8 cellular contexts compared by ENCODE assay signal in the genomic region with DNA sequence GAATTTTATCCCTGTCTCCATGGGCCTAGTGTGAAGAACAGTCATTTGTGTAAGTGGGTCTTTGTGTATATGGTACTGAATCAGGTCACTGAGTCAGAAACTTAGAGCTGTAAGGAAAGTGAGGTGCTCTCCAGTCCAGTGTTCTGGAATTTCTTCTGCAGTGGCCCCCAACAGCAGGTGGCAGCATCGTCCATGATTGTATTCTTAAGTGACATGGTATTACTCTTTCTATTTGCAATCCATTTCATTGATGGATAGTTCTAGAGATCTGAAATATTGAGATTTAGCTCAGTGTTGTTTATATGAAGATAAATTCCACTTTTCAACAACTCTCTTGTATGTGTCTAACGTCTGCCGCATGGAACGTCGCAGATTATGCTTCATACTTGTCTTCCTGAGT. TPM values are rescaled to one million over a fixed set of nuclear protein-coding genes. Genes with fewer than 3 reads are reported as not detected.
DNase-seq lines count a peak whose midpoint lies in the region; ATAC-seq and TF ChIP-seq lines count a peak whose summit lies in the region.
"Not testable (repeated sequence)": the region's sequence is repeated elsewhere in the genome, so short reads cannot be mapped to it uniquely, and the experiment has no call there.

No MANE protein-coding gene starts in this region.

- TF ChIP-seq POLR2A in body of pancreas (IDR thresholded peaks at IDR 0.05); stomach (IDR thresholded peaks at IDR 0.05): not testable (repeated sequence)

- TF ChIP-seq CTCF in HFF-Myc (IDR thresholded peaks at IDR 0.05; ENCODE audit: low read depth, low read length, missing control alignments), result peak; percentile 40
- TF ChIP-seq CTCF in PC-3 (conservative IDR thresholded peaks at IDR 0.05; ENCODE audit: low read depth, low read length), result peak; percentile 31; the same call in 1 of the 2 replicates
- TF ChIP-seq CTCF in body of pancreas (IDR thresholded peaks at IDR 0.05), result peak in 6 of 7 experiments; percentile 25 to 40 (median 30)
- peak; percentile 35 for TF ChIP-seq CTCF in fibroblast of villous mesenchyme (IDR thresholded peaks at IDR 0.05; ENCODE audit: insufficient read depth, low read depth, low read length)
- peak in 2 of 7 experiments; percentile 11 to 15 for TF ChIP-seq CTCF in stomach (IDR thresholded peaks at IDR 0.05)

- ATAC-seq in PC-3, body of pancreas: not testable (repeated sequence)

- DNase-seq in COLO668 (lab: John Stamatoyannopoulos, UW; ENCODE audit: unreplicated experiment) (peak; percentile 9), PC-3 (peak; percentile 19), body of pancreas (peak; percentile 29 to 73 (median 47)), fibroblast of villous mesenchyme (ENCODE audit: low read depth) (peak; percentile 48), mucosa of gallbladder (ENCODE audit: low spot score) (peak; percentile 31), stomach (peak; percentile 36)
- not testable (repeated sequence) for DNase-seq in HFF-Myc (ENCODE audit: extremely low read depth, low read depth)
- DNase-seq in activated CD4-positive, alpha-beta T cell treated with anti-CD3 and anti-CD28 coated beads, Interleukin-2, amount 50 U/mL, for 1 hour, result peak; percentile 12

- not testable (repeated sequence) for H3K9me3 ChIP-seq in PC-3 (ENCODE audit: low read length); body of pancreas; stomach

- H3F3A ChIP-seq in PC-3 (ENCODE audit: low read length, unreplicated experiment), result not testable (repeated sequence)

- 45 to 47% methylated on average over 5 of the region's 5 CpGs for WGBS in body of pancreas, 2 donors
- 45 to 57% (median 51%) methylated on average over 5 of the region's 5 CpGs for WGBS in stomach, 5 donors

- TF ChIP-seq EP300 in stomach (IDR thresholded peaks at IDR 0.05), result not testable (repeated sequence)

- not testable (repeated sequence) for H3K9me2 ChIP-seq in PC-3 (replicated peaks; ENCODE audit: low read length)

- H3K79me2 ChIP-seq in PC-3 (ENCODE audit: low read length), result not testable (repeated sequence)

- not testable (repeated sequence) for H3K4me1 ChIP-seq in PC-3 (ENCODE audit: insufficient read depth, low read length); body of pancreas; stomach

- not testable (repeated sequence) for H3K36me3 ChIP-seq in PC-3 (ENCODE audit: low read depth, low read length); body of pancreas (replicated peaks in 1 of 2; ENCODE audit: insufficient read depth in 1 of 2, low read depth in 2 of 2); stomach

- not testable (repeated sequence) for H3K27me3 ChIP-seq in PC-3 (ENCODE audit: low read length); body of pancreas; stomach

- POLR2A ChIA-PET in PC-3 (lab: Charles Lee; ENCODE audit: unreplicated experiment), result not testable (repeated sequence)

- H2AFZ ChIP-seq in PC-3 (ENCODE audit: low read length), result not testable (repeated sequence)

- BruUV-seq in PC-3 (replicated peaks; lab: Mats Ljungman, UMichigan), result not testable (repeated sequence)

- H4K20me1 ChIP-seq in PC-3 (ENCODE audit: low read length), result not testable (repeated sequence)

- not testable (repeated sequence) for H3K4me2 ChIP-seq in PC-3 (ENCODE audit: low read length)

- H3K27ac ChIP-seq in PC-3 (ENCODE audit: low read length); body of pancreas; stomach: not testable (repeated sequence)

- CTCF ChIA-PET in PC-3 (lab: Charles Lee), result not testable (repeated sequence)

- not testable (repeated sequence) for H3K9ac ChIP-seq in PC-3 (ENCODE audit: low read length)

- intact Hi-C loops in PC-3 (cut with micrococcal nuclease); body of pancreas (cut with DNase I); stomach (cut with DNase I; ENCODE audit: low total_unique reads): not testable (repeated sequence)

- not testable (repeated sequence) for H3K4me3 ChIP-seq in HFF-Myc (replicated peaks; ENCODE audit: low read depth, low read length); PC-3 (ENCODE audit: low read length); body of pancreas; fibroblast of villous mesenchyme (ENCODE audit: low read depth, low read length); stomach

RNA-seq across cellular contexts. Expression of gene METTL14, which starts 20.5 kb away (rescaled TPM):
- total RNA-seq in PC-3 (2014; rRNA removed), result 9.5 and 15.4 TPM in 2 replicates
- total RNA-seq in body of pancreas, result 10 to 100 TPM in 1 of 2 donors, 1 to 10 TPM in 1; 8.0 to 14.2 TPM
- 19.0 and 23.5 TPM in 2 replicates for total RNA-seq in fibroblast of villous mesenchyme
- total RNA-seq in mucosa of gallbladder, result 47.2 TPM
- 10 to 100 TPM in 3 of 5 donors, 1 to 10 TPM in 2; 1.8 to 71.4 (median 12.5) TPM for total RNA-seq in stomach
- 10 to 100 TPM in 1 of 3 donors, 1 to 10 TPM in 2; 6.8 to 11.2 (median 7.9) TPM for polyA plus RNA-seq in stomach
